In the genomic region with DNA sequence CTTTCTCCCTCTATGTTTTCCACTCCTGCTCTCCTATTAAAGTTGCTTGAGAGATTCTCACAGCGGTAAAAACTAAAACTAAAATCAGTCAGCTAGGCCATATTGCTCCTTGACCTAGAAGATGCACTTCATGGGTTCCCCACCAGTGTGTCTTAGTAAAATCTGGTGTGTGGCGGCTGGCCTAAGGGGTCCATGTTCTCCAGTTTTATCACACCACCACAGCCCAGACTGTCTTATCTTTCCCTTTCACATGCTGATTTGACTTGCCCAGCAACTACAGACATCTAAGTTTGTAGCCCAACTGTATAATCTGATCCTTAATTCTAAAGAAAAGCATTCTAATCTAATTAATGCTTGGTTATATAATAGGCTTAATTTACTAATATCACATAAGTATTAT, we compare ENCODE assay signal across 16 cellular contexts.
DNase-seq lines count a peak whose midpoint lies in the region; ATAC-seq and TF ChIP-seq lines count a peak whose summit lies in the region.
"Had no signal": no experiment of that assay in that cellular context is flagged by ENCODE, and none has a peak within 500 bp of the region (broad histone marks: within the 10 kb centered on the region; RNA-seq: fewer than 3 reads in every experiment).

No MANE protein-coding gene starts in this region.

- H3K4me3 Mint-ChIP-seq in activated naive CD8-positive, alpha-beta T cell, result no peak overlapping the region
- H3K4me3 Mint-ChIP-seq in activated naive CD8-positive, alpha-beta T cell treated with anti-CD3 and anti-CD28 coated beads, Interleukin-2, amount 50 U/mL, for 24 hours, result no peak overlapping the region
- no peak overlapping the region for H3K4me3 Mint-ChIP-seq in endothelial cell (ENCODE audit: unreplicated experiment)
- H3K4me3 Mint-ChIP-seq: HFFc6 had no signal

- H3K4me1 Mint-ChIP-seq in activated naive CD8-positive, alpha-beta T cell (ENCODE audit: low read depth), result no peaks in the 10 kb centered on the region
- H3K4me1 Mint-ChIP-seq in activated naive CD8-positive, alpha-beta T cell treated with anti-CD3 and anti-CD28 coated beads, Interleukin-2, amount 50 U/mL, for 24 hours, result no peaks in the 10 kb centered on the region
- H3K4me1 Mint-ChIP-seq in endothelial cell (ENCODE audit: unreplicated experiment), result no peaks in the 10 kb centered on the region

- peaks cover 23% of the 10 kb centered on the region for H3K36me3 Mint-ChIP-seq in activated naive CD8-positive, alpha-beta T cell
- peaks cover 32% of the 10 kb centered on the region for H3K36me3 Mint-ChIP-seq in activated naive CD8-positive, alpha-beta T cell treated with anti-CD3 and anti-CD28 coated beads, Interleukin-2, amount 50 U/mL, for 24 hours (ENCODE audit: low read depth)
- no peaks in the 10 kb centered on the region for H3K36me3 Mint-ChIP-seq in endothelial cell (ENCODE audit: low read depth, unreplicated experiment)

- no peak for TF ChIP-seq CTCF in endothelial cell (IDR thresholded peaks at IDR 0.05; ENCODE audit: unreplicated experiment)

- DNase-seq in activated naive CD8-positive, alpha-beta T cell treated with anti-CD3 and anti-CD28 coated beads, Interleukin-2, amount 50 U/mL, for 24 hours, result no peak
- DNase-seq in NCI-H524 treated with DMSO at 0.1 percent for 48 hours (lab: John Stamatoyannopoulos, UW) (peak; percentile 11), erythroblast (lab: John Stamatoyannopoulos, UW) (peak; percentile 82 to 94), endothelial cell (ENCODE audit: low spot score) (no peak), NOMO-1 treated with dmso at 0.1 percent for 144 hours (lab: John Stamatoyannopoulos, UW; ENCODE audit: unreplicated experiment) (no peak)
- no peak for DNase-seq in stimulated activated CD8-positive, alpha-beta memory T cell treated with anti-CD3 and anti-CD28 coated beads, Interleukin-4, amount 100 ng/mL, for 48 hours
- DNase-seq: HFFc6, NCI-H1436, NCI-H2029 treated with DMSO at 0.1 percent for 48 hours, NCI-H2171 treated with DMSO at 0.1 percent for 48 hours, NCI-H446 treated with DMSO at 0.1 percent for 48 hours, NCI-H774, Peyer's patch had no signal

- peak overlapping the region; percentile 41 for H3K27ac Mint-ChIP-seq in activated naive CD8-positive, alpha-beta T cell
- H3K27ac Mint-ChIP-seq in activated naive CD8-positive, alpha-beta T cell treated with anti-CD3 and anti-CD28 coated beads, Interleukin-2, amount 50 U/mL, for 24 hours, result no peak overlapping the region
- H3K27ac Mint-ChIP-seq in endothelial cell (ENCODE audit: unreplicated experiment), result no peak overlapping the region
- H3K27ac Mint-ChIP-seq: HFFc6 had no signal

- H3K27me3 Mint-ChIP-seq in activated naive CD8-positive, alpha-beta T cell, result no peaks in the 10 kb centered on the region
- no peaks in the 10 kb centered on the region for H3K27me3 Mint-ChIP-seq in activated naive CD8-positive, alpha-beta T cell treated with anti-CD3 and anti-CD28 coated beads, Interleukin-2, amount 50 U/mL, for 24 hours
- no peaks in the 10 kb centered on the region for H3K27me3 Mint-ChIP-seq in endothelial cell (ENCODE audit: unreplicated experiment)

- no peak for TF ChIP-seq POLR2A in erythroblast (IDR thresholded peaks at IDR 0.05; ENCODE audit: low read length)

- H3K9me3 Mint-ChIP-seq in activated naive CD8-positive, alpha-beta T cell (ENCODE audit: low read depth), result no peaks in the 10 kb centered on the region
- H3K9me3 Mint-ChIP-seq in activated naive CD8-positive, alpha-beta T cell treated with anti-CD3 and anti-CD28 coated beads, Interleukin-2, amount 50 U/mL, for 24 hours, result no peaks in the 10 kb centered on the region
- no peaks in the 10 kb centered on the region for H3K9me3 Mint-ChIP-seq in endothelial cell (ENCODE audit: unreplicated experiment)
- H3K9me3 Mint-ChIP-seq: HFFc6 had no signal

- no peak for ATAC-seq in activated naive CD8-positive, alpha-beta T cell treated with anti-CD3 and anti-CD28 coated beads, Interleukin-2, amount 50 U/mL, for 24 hours
- no peak for ATAC-seq in HG03196 (IDR thresholded peaks at IDR 0.05; ENCODE audit: unreplicated experiment)
- ATAC-seq: Right ventricle myocardium inferior had no signal

Comparison
In these comparisons a context has a peak if more than half of its experiments do, and no peak if none do; other contexts are left out.
1. DNase-seq: peak in NCI-H524 treated with DMSO at 0.1 percent for 48 hours (single experiment) and erythroblast (2 of 2); none in activated naive CD8-positive, alpha-beta T cell treated with anti-CD3 and anti-CD28 coated beads, Interleukin-2, amount 50 U/mL, for 24 hours (single experiment), stimulated activated CD8-positive, alpha-beta memory T cell treated with anti-CD3 and anti-CD28 coated beads, Interleukin-4, amount 100 ng/mL, for 48 hours (single experiment), endothelial cell (single experiment) and NOMO-1 treated with dmso at 0.1 percent for 144 hours (single experiment).